8 cellular contexts compared by ENCODE assay signal in the genomic region with DNA sequence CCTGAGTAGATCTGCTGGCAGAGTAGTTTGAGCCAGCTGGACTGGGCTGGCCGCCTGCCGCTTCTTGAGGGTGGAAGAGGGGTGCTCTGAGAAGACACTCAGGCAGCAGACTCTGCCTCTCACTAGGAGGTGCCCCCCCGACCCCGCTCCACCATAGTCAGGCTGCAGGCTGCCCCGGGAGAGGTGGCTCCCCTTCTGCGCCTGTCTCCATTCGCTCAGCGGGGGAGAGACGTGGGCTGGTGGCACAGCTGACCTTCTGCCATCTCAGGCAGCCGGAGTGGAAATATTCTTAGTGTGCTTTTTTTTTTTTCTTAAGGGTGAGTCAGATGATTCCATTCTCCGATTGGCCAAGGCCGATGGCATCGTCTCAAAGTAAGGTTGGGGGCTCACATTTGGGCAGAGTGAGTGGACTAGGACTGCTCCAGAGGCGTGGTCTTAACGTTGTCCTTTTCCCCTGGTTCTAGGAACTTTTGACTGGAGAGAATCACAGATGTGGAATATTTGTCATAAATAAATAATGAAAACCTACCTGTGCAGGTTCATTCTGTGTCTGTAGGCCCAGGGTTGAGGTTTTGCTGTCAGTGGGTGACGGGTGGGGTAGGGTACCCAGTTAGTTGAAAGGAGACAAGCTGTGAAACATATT. TPM values are rescaled to one million over a fixed set of nuclear protein-coding genes. Genes with fewer than 3 reads are reported as not detected.
DNase-seq lines count a peak whose midpoint lies in the region; TF ChIP-seq lines count a peak whose summit lies in the region.

No MANE protein-coding gene starts in this region.

- intact Hi-C loops in activated naive CD4-positive, alpha-beta T cell treated with anti-CD3 and anti-CD28 coated beads for 36 hours (cut with micrococcal nuclease): loop anchor here (1.0 to 10.0 kb wide), 8 partner anchors 16 to 363 kb away; a partner anchor contains a TSS
- intact Hi-C loops in posterior vena cava (cut with DNase I): loop anchor here in 1 of 2 donors (5.0 kb wide), 1 partner anchor 206 kb away; a partner anchor contains a TSS

- TF ChIP-seq EP300 in tibial nerve (IDR thresholded peaks at IDR 0.05): no peak

- H3K9me3 Mint-ChIP-seq in activated naive CD4-positive, alpha-beta T cell treated with anti-CD3 and anti-CD28 coated beads for 36 hours: no peaks in the 10 kb centered on the region
- no peaks in the 10 kb centered on the region for H3K9me3 Mint-ChIP-seq in activated naive CD8-positive, alpha-beta T cell treated with anti-CD3 and anti-CD28 coated beads for 36 hours

- TF ChIP-seq CTCF in kidney epithelial cell (IDR thresholded peaks at IDR 0.05; ENCODE audit: insufficient read depth, low read length, poor library complexity, severe bottlenecking): no peak
- no peak for TF ChIP-seq CTCF in tibial nerve (IDR thresholded peaks at IDR 0.05)

- H3K27me3 ChIP-seq in kidney epithelial cell (ENCODE audit: control insufficient read depth, insufficient read depth, low read length) (no peaks in the 10 kb centered on the region), tibial nerve (no peaks in the 10 kb centered on the region)

- H3K27ac Mint-ChIP-seq in activated naive CD4-positive, alpha-beta T cell treated with anti-CD3 and anti-CD28 coated beads for 36 hours: peak overlapping the region; percentile 63
- H3K27ac Mint-ChIP-seq in activated naive CD8-positive, alpha-beta T cell treated with anti-CD3 and anti-CD28 coated beads for 36 hours: peak overlapping the region; percentile 93

- WGBS in tibial nerve, 2 donors: 63 to 69% methylated on average over 13 to 15 of the region's 16 CpGs

- H3K27ac ChIP-seq in tibial nerve: peak overlapping the region; percentile 80 to 98 (median 93)

- CTCF ChIA-PET in activated naive CD4-positive, alpha-beta T cell treated with anti-CD3 and anti-CD28 coated beads for 36 hours (lab: Charles Lee): interaction anchor here (0.7 to 1.5 kb wide), 2 partner anchors 86 to 111 kb away, joined by 3 read pairs; no protein-coding TSS in a partner anchor

- peak overlapping the region; percentile 87 for H3K4me3 Mint-ChIP-seq in activated naive CD4-positive, alpha-beta T cell treated with anti-CD3 and anti-CD28 coated beads for 36 hours
- peak overlapping the region; percentile 93 for H3K4me3 Mint-ChIP-seq in activated naive CD8-positive, alpha-beta T cell treated with anti-CD3 and anti-CD28 coated beads for 36 hours

- H3K36me3 ChIP-seq in kidney epithelial cell (ENCODE audit: control insufficient read depth, insufficient read depth, low read length) (peaks cover 1% of the 10 kb centered on the region), tibial nerve (peaks cover 0 to 52% (median 3%) of the 10 kb centered on the region in 3 donors)

- H3K4me1 ChIP-seq in tibial nerve: peaks cover 0 to 38% (median 22%) of the 10 kb centered on the region in 4 donors

- peak overlapping the region; percentile 99 for H3K4me3 ChIP-seq in kidney epithelial cell (ENCODE audit: low read depth, low read length)
- H3K4me3 ChIP-seq in tibial nerve: peak overlapping the region; percentile 71 to 97 (median 88)

- no peaks in the 10 kb centered on the region for H3K9me3 ChIP-seq in tibial nerve

- H3K4me1 Mint-ChIP-seq in activated naive CD4-positive, alpha-beta T cell treated with anti-CD3 and anti-CD28 coated beads for 36 hours (ENCODE audit: low read depth): peaks cover 41% of the 10 kb centered on the region
- H3K4me1 Mint-ChIP-seq in activated naive CD8-positive, alpha-beta T cell treated with anti-CD3 and anti-CD28 coated beads for 36 hours: peaks cover 36% of the 10 kb centered on the region

- peaks cover 34% of the 10 kb centered on the region for H3K36me3 Mint-ChIP-seq in activated naive CD4-positive, alpha-beta T cell treated with anti-CD3 and anti-CD28 coated beads for 36 hours (ENCODE audit: low read depth)
- H3K36me3 Mint-ChIP-seq in activated naive CD8-positive, alpha-beta T cell treated with anti-CD3 and anti-CD28 coated beads for 36 hours: peaks cover 47% of the 10 kb centered on the region

- no peak for DNase-seq in activated naive CD4-positive, alpha-beta T cell treated with anti-CD3 and anti-CD28 coated beads for 36 hours
- DNase-seq in activated naive CD4-positive, alpha-beta T cell (lab: John Stamatoyannopoulos, UW): no peak
- no peak for DNase-seq in activated naive CD8-positive, alpha-beta T cell treated with anti-CD3 and anti-CD28 coated beads for 36 hours
- DNase-seq in kidney epithelial cell (ENCODE audit: low read depth) (no peak), tibial nerve (ENCODE audit: low spot score in 2 of 2) (no peak), Kasumi-1 (lab: John Stamatoyannopoulos, UW) (no peak), MV-4-11 (lab: John Stamatoyannopoulos, UW) (no peak), posterior vena cava (ENCODE audit: low spot score) (no peak)

- TF ChIP-seq POLR2A in tibial nerve (IDR thresholded peaks at IDR 0.05): no peak

- no peaks in the 10 kb centered on the region for H3K27me3 Mint-ChIP-seq in activated naive CD4-positive, alpha-beta T cell treated with anti-CD3 and anti-CD28 coated beads for 36 hours (ENCODE audit: low read depth)
- no peaks in the 10 kb centered on the region for H3K27me3 Mint-ChIP-seq in activated naive CD8-positive, alpha-beta T cell treated with anti-CD3 and anti-CD28 coated beads for 36 hours

RNA-seq across cellular contexts. Expression of a gene that starts 1.2 kb away (rescaled TPM):
- 1,000 to 10,000 TPM; 2,995 to 3,072 TPM for total RNA-seq in activated naive CD4-positive, alpha-beta T cell treated with anti-CD3 and anti-CD28 coated beads for 36 hours
- 1,000 to 10,000 TPM; 2,242 to 2,482 TPM for total RNA-seq in activated naive CD8-positive, alpha-beta T cell treated with anti-CD3 and anti-CD28 coated beads for 36 hours
- 3,089 and 5,743 TPM in 2 replicates for total RNA-seq in kidney epithelial cell
- total RNA-seq in tibial nerve: 1,000 to 10,000 TPM; 1,371 to 3,195 (median 1,826) TPM
- total RNA-seq in posterior vena cava: 1,000 to 10,000 TPM; 1,227 to 1,253 TPM

RNA-seq across cellular contexts. Expression of a gene that starts 19.0 kb away (rescaled TPM):
- 1 to 10 TPM; 3.6 to 5.1 TPM for total RNA-seq in activated naive CD4-positive, alpha-beta T cell treated with anti-CD3 and anti-CD28 coated beads for 36 hours
- 1 to 10 TPM; 4.9 to 5.3 TPM for total RNA-seq in activated naive CD8-positive, alpha-beta T cell treated with anti-CD3 and anti-CD28 coated beads for 36 hours
- total RNA-seq in kidney epithelial cell: 6.9 and 8.1 TPM in 2 replicates
- 1 to 10 TPM; 1.1 to 9.9 (median 6.2) TPM for total RNA-seq in tibial nerve
- 1 to 10 TPM; 3.4 to 3.8 TPM for total RNA-seq in posterior vena cava

RNA-seq across cellular contexts. Expression of a gene that starts 21.0 kb away (rescaled TPM):
- 1 to 10 TPM in 1 of 2 experiments, under 1 TPM in 1; 0.81 to 1.5 TPM for total RNA-seq in activated naive CD4-positive, alpha-beta T cell treated with anti-CD3 and anti-CD28 coated beads for 36 hours
- under 1 TPM; 0.38 to 0.91 TPM for total RNA-seq in activated naive CD8-positive, alpha-beta T cell treated with anti-CD3 and anti-CD28 coated beads for 36 hours
- total RNA-seq in kidney epithelial cell (359 and 455 TPM in 2 replicates), tibial nerve (100 to 1,000 TPM in 3 of 4 donors, 10 to 100 TPM in 1; 95.2 to 230 (median 139) TPM), posterior vena cava (100 to 1,000 TPM; 131 to 183 TPM)

RNA-seq across cellular contexts. Expression of a gene that starts 39.2 kb away (rescaled TPM):
- total RNA-seq in activated naive CD4-positive, alpha-beta T cell treated with anti-CD3 and anti-CD28 coated beads for 36 hours: not detected
- total RNA-seq in activated naive CD8-positive, alpha-beta T cell treated with anti-CD3 and anti-CD28 coated beads for 36 hours: not detected
- 0.34 TPM in 1 of 2 replicates, not detected in the other for total RNA-seq in kidney epithelial cell
- total RNA-seq in tibial nerve: not detected
- total RNA-seq in posterior vena cava: not detected

Comparison
In these comparisons a context has a peak if more than half of its experiments do, and no peak if none do; other contexts are left out.
1. RNA of a gene that starts 21.0 kb away (total RNA-seq): 359 to 455 TPM in kidney epithelial cell, 131 to 183 TPM in posterior vena cava and 95.2 to 230 TPM in tibial nerve; 0.81 to 1.5 TPM in activated naive CD4-positive, alpha-beta T cell treated with anti-CD3 and anti-CD28 coated beads for 36 hours and 0.38 to 0.91 TPM in activated naive CD8-positive, alpha-beta T cell treated with anti-CD3 and anti-CD28 coated beads for 36 hours; every median in the first group is over 10 times any median in the second.